ENCODE assay signal across 1 cellular context in the genomic region with DNA sequence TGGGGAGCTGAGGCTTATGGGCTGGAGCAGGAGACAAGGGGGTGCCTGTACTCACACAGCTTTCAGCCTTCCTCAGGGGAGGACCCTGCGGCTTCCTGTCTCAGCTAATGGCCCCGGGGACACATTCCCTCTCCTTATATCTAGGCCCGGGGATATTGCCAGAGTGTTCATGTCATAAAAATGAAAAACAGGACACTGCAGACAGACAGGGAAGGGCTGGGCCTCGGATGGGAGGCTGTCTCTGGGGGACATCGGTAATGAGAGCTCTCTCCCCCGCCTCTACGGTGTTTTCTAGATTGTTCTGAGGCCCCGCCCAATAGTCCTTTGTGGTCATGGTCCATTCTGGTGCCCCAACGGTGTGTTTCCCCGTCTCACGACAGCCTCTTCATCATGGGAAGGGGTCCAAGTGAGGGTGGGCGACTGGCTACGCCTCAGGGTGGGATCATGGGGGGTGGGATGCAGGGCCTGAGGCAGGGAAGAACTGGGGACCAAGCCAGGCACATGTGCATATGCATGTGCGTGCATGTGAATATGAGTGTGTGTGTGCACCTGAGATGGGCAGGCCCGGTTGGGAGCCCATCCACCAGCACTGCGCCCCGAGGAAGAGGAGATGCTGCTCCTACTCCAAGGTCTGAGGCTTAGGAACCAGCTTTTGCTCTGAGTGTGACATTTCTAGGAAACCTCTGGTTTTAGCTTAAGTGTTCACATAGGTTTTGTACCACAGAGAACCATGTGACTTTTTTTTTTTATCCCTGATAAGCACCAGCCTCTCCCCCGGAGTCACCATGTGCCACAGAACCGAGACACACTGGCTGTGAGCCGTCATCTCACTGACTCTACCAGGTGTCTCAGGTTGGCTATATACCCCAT.
TF ChIP-seq lines count a peak whose summit lies in the region.

No MANE protein-coding gene starts in this region.

TF ChIP-seq in HepG2, 621 proteins besides CTCF, POLR2A, EP300 and RAD21:
- TF ChIP-seq ZNF589 (CRISPR knock-in tag; conservative IDR thresholded peaks at IDR 0.05) (no peak), ZNF251 (CRISPR knock-in tag; IDR thresholded peaks at IDR 0.05) (no peak)
- TF ChIP-seq, protein P1, sequence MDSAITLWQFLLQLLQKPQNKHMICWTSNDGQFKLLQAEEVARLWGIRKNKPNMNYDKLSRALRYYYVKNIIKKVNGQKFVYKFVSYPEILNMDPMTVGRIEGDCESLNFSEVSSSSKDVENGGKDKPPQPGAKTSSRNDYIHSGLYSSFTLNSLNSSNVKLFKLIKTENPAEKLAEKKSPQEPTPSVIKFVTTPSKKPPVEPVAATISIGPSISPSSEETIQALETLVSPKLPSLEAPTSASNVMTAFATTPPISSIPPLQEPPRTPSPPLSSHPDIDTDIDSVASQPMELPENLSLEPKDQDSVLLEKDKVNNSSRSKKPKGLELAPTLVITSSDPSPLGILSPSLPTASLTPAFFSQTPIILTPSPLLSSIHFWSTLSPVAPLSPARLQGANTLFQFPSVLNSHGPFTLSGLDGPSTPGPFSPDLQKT (CRISPR knock-in tag; IDR thresholded peaks at IDR 0.05; ENCODE audit: borderline replicate concordance) = no peak
